In the genomic region with DNA sequence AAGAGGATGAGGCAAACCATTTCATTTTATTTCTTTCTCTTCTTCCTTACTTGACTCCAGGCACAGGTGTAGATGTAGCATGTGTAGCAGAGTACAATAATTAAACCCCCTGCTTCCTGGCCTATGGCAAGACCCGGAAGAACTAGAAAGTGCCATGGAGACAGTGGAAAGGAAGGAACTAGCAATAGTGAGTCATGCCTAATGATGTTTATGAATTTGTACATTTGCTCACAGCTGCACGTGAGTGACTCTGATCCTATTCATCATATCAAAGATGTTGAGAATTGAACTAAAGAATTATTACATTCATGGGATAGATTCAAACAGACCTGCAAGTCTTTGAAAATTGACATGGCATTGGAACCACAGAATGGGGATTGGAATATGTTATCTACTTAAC, we compare ENCODE assay signal across 18 cellular contexts.
DNase-seq lines count a peak whose midpoint lies in the region; ATAC-seq and TF ChIP-seq lines count a peak whose summit lies in the region.
"Had no signal": no experiment of that assay in that cellular context is flagged by ENCODE, and none has a peak within 500 bp of the region (broad histone marks: within the 10 kb centered on the region; RNA-seq: fewer than 3 reads in every experiment).

No MANE protein-coding gene starts in this region.

- H3K4ac ChIP-seq in IMR-90 (ENCODE audit: low read depth, low read length): no peak overlapping the region

- H3K4me1 Mint-ChIP-seq in MCF 10A (ENCODE audit: insufficient read depth, unreplicated experiment): no peaks in the 10 kb centered on the region
- H3K4me1 Mint-ChIP-seq: GM23338 had no signal

- H2BK5ac ChIP-seq in IMR-90 (ENCODE audit: low read depth, low read length, poor library complexity, severe bottlenecking): no peak overlapping the region

- H3K56ac ChIP-seq in IMR-90 (ENCODE audit: extremely low read depth, insufficient read depth, low read length): no peak overlapping the region

- no peak overlapping the region for H3K23ac ChIP-seq in IMR-90 (ENCODE audit: low read depth, low read length)

- no peak overlapping the region for H3K4me2 ChIP-seq in mammary epithelial cell (ENCODE audit: insufficient read depth, low read depth, low read length)
- H3K4me2 ChIP-seq in IMR-90 (ENCODE audit: low read depth, low read length): no peak overlapping the region
- H3K4me2 ChIP-seq: GM23338, KMS-11 had no signal

- H2AFZ ChIP-seq in mammary epithelial cell (ENCODE audit: low read depth, low read length) (no peak overlapping the region), IMR-90 (replicated peaks; ENCODE audit: low read length, poor library complexity) (no peak overlapping the region)
- H2AFZ ChIP-seq: GM23338 had no signal

- no peak overlapping the region for H2BK15ac ChIP-seq in IMR-90 (ENCODE audit: low read depth, low read length)

- DNase-seq in MCF 10A (ENCODE audit: unreplicated experiment): peak; percentile 11
- no peak for DNase-seq in mammary epithelial cell
- DNase-seq in IMR-90: peak; percentile 28
- peak; percentile 3 for DNase-seq in epithelial cell of esophagus (ENCODE audit: low read depth)
- DNase-seq: ACHN; AML-193; Caco-2; CD4-positive, alpha-beta T cell; DMS153; DND-41; EL; GDM1; HCEC 1CT had no signal

- H3K9ac ChIP-seq in mammary epithelial cell (ENCODE audit: insufficient read depth, low read length): no peak overlapping the region
- H3K9ac ChIP-seq in IMR-90 (ENCODE audit: low read depth, low read length): no peak overlapping the region
- H3K9ac ChIP-seq: KMS-11 had no signal

- CTCF ChIA-PET in MCF 10A (lab: Yijun Ruan, JAX): interaction anchor here (0.6 kb wide), 1 partner anchor 144 kb away, joined by 4 read pairs; no protein-coding TSS in a partner anchor
- CTCF ChIA-PET in mammary epithelial cell (lab: Charles Lee; ENCODE audit: low non-redundant PET): no interaction called here
- CTCF ChIA-PET in IMR-90 (lab: Yijun Ruan, JAX): no interaction called here

- no peaks in the 10 kb centered on the region for H3K79me1 ChIP-seq in IMR-90 (ENCODE audit: low read depth in 1 of 2, low read length in 2 of 2)

- H2AK5ac ChIP-seq in IMR-90 (ENCODE audit: low read depth, low read length): no peak overlapping the region

- no peak for TF ChIP-seq RAD21 in IMR-90 (IDR thresholded peaks at IDR 0.05; ENCODE audit: low read length)

- no peak overlapping the region for H3K27ac ChIP-seq in mammary epithelial cell (ENCODE audit: insufficient read depth, low read depth, low read length)
- H3K27ac ChIP-seq in IMR-90 (ENCODE audit: insufficient read depth, low read length): no peak overlapping the region
- H3K27ac ChIP-seq: C4-2B, KMS-11 had no signal

- no peak overlapping the region for H3K18ac ChIP-seq in IMR-90 (ENCODE audit: low read depth, low read length)

- dilution Hi-C loops in mammary epithelial cell (cut with HindIII; ENCODE audit: low sequenced_read_pairs): no loop called here
- dilution Hi-C loops in IMR-90 (cut with HindIII; ENCODE audit: low sequenced_read_pairs, unreplicated experiment): no loop called here

- H3K27ac Mint-ChIP-seq in MCF 10A (ENCODE audit: low read depth, unreplicated experiment): no peak overlapping the region
- H3K27ac Mint-ChIP-seq: CD4-positive, alpha-beta T cell; GM23338 had no signal

- H3K9me3 ChIP-seq in mammary epithelial cell (replicated peaks; ENCODE audit: insufficient read depth, low read length) (no peaks in the 10 kb centered on the region), IMR-90 (ENCODE audit: control insufficient read depth, insufficient read depth, low read length) (no peaks in the 10 kb centered on the region)
- H3K9me3 ChIP-seq: Caco-2 had no signal

- H4K5ac ChIP-seq in IMR-90 (ENCODE audit: low read depth, low read length): no peak overlapping the region

- H3K27me3 ChIP-seq in mammary epithelial cell (ENCODE audit: insufficient read depth, low read length) (no peaks in the 10 kb centered on the region), IMR-90 (ENCODE audit: control insufficient read depth, insufficient read depth, low read length) (no peaks in the 10 kb centered on the region)

- 29% methylated on average over 2 of the region's 2 CpGs for WGBS in mammary epithelial cell (ENCODE audit: low coverage, missing lambda C conversion rate)
- no CpG with 5 or more reads among the region's 2 CpGs for WGBS in IMR-90 (ENCODE audit: extremely low coverage in 2 of 2, insufficient read length in 1 of 2), 2 experiments

- H3K27me3 Mint-ChIP-seq in MCF 10A (ENCODE audit: insufficient read depth, unreplicated experiment): no peaks in the 10 kb centered on the region
- H3K27me3 Mint-ChIP-seq: CD4-positive, alpha-beta T cell had no signal

- H3K36me3 ChIP-seq in mammary epithelial cell (ENCODE audit: insufficient read depth, low read length) (no peaks in the 10 kb centered on the region), IMR-90 (ENCODE audit: control insufficient read depth, insufficient read depth, low read length) (no peaks in the 10 kb centered on the region)

- H2BK20ac ChIP-seq in IMR-90 (ENCODE audit: low read depth, low read length): no peak overlapping the region; the same call in 1 of the 2 replicates

- H2AK9ac ChIP-seq in IMR-90 (replicated peaks; ENCODE audit: low read depth, low read length, poor library complexity): no peak overlapping the region

- H3K36me3 Mint-ChIP-seq in MCF 10A (ENCODE audit: insufficient read depth, unreplicated experiment): peaks cover 6% of the 10 kb centered on the region

- intact Hi-C loops in MCF 10A (cut with micrococcal nuclease): no loop called here
- intact Hi-C loops in mammary epithelial cell (cut with micrococcal nuclease): no loop called here
- intact Hi-C loops in IMR-90 (cut with micrococcal nuclease): no loop called here

- H2BK120ac ChIP-seq in IMR-90 (ENCODE audit: low read depth, low read length): no peak overlapping the region

- in situ Hi-C loops in mammary epithelial cell (cut with MboI; ENCODE audit: low sequenced_read_pairs in 2 of 2) (no loop called here), IMR-90 (cut with MboI; ENCODE audit: low sequenced_read_pairs) (no loop called here)

- H3K4me3 ChIP-seq in mammary epithelial cell (replicated peaks in 1 of 3; ENCODE audit: insufficient read depth in 1 of 3, low read depth in 2 of 3, low read length in 3 of 3): no peak overlapping the region
- H3K4me3 ChIP-seq in IMR-90 (ENCODE audit: insufficient read depth, low read depth, low read length): no peak overlapping the region
- H3K4me3 ChIP-seq in epithelial cell of esophagus (ENCODE audit: low read length): no peak overlapping the region
- H3K4me3 ChIP-seq: GM23338 had no signal

- no peak overlapping the region for H4K8ac ChIP-seq in IMR-90 (ENCODE audit: low read depth in 2 of 2, low read length in 2 of 2)

- no peaks in the 10 kb centered on the region for H4K20me1 ChIP-seq in mammary epithelial cell (ENCODE audit: insufficient read depth, low read length)
- H4K20me1 ChIP-seq in IMR-90 (ENCODE audit: insufficient read depth, low read length): no peaks in the 10 kb centered on the region

- H3K79me2 ChIP-seq in mammary epithelial cell (ENCODE audit: insufficient read depth, low read length): no peaks in the 10 kb centered on the region

- H3K4me1 ChIP-seq in mammary epithelial cell (ENCODE audit: insufficient read depth, low read length) (no peaks in the 10 kb centered on the region), IMR-90 (ENCODE audit: control insufficient read depth, insufficient read depth, low read length) (no peaks in the 10 kb centered on the region)
- H3K4me1 ChIP-seq: Caco-2 had no signal

- POLR2A ChIA-PET in MCF 10A (lab: Yijun Ruan, JAX): no interaction called here
- POLR2A ChIA-PET in IMR-90 (lab: Charles Lee; ENCODE audit: unreplicated experiment): no interaction called here

- TF ChIP-seq CTCF in MCF 10A (IDR thresholded peaks at IDR 0.05; ENCODE audit: unreplicated experiment): no peak
- TF ChIP-seq CTCF in mammary epithelial cell (conservative IDR thresholded peaks at IDR 0.05 in 1 of 2, IDR thresholded peaks at IDR 0.05 in 1 of 2; ENCODE audit: extremely low read depth in 1 of 2, insufficient read depth in 1 of 2, low read depth in 1 of 2, low read length in 2 of 2): no peak
- no peak for TF ChIP-seq CTCF in IMR-90 (conservative IDR thresholded peaks at IDR 0.05; ENCODE audit: low read depth, low read length)
- TF ChIP-seq CTCF in epithelial cell of esophagus (IDR thresholded peaks at IDR 0.05; ENCODE audit: insufficient read depth, low read depth, low read length, missing control alignments): no peak

- H3K4me3 Mint-ChIP-seq in MCF 10A (ENCODE audit: unreplicated experiment): no peak overlapping the region
- H3K4me3 Mint-ChIP-seq: CD4-positive, alpha-beta T cell; GM23338 had no signal

- TF ChIP-seq POLR2A in IMR-90 (IDR thresholded peaks at IDR 0.05; ENCODE audit: low read depth, low read length): no peak

- ATAC-seq in IMR-90 (ENCODE audit: low read depth) (no peak), HG02973 (IDR thresholded peaks at IDR 0.05; ENCODE audit: unreplicated experiment) (no peak), HG03432 (IDR thresholded peaks at IDR 0.05; ENCODE audit: unreplicated experiment) (no peak)
- ATAC-seq: GM23338 had no signal

- H4K91ac ChIP-seq in IMR-90 (ENCODE audit: insufficient read depth, low read depth, low read length): no peak overlapping the region

- BruUV-seq in MCF 10A (replicated peaks; lab: Mats Ljungman, UMichigan) (no TSS peak), mammary epithelial cell (replicated peaks; lab: Mats Ljungman, UMichigan) (no TSS peak), IMR-90 (replicated peaks; lab: Mats Ljungman, UMichigan) (no TSS peak)

- no peaks in the 10 kb centered on the region for H3K9me1 ChIP-seq in IMR-90 (ENCODE audit: insufficient read depth, low read length)

- H3K14ac ChIP-seq in IMR-90 (replicated peaks; ENCODE audit: low read depth, low read length): no peak overlapping the region

- peaks cover 13% of the 10 kb centered on the region for H3K9me3 Mint-ChIP-seq in MCF 10A (ENCODE audit: unreplicated experiment)
- H3K9me3 Mint-ChIP-seq: GM23338 had no signal

TF ChIP-seq in IMR-90, 13 proteins besides CTCF, POLR2A, EP300 and RAD21:
- TF ChIP-seq, protein P1, sequence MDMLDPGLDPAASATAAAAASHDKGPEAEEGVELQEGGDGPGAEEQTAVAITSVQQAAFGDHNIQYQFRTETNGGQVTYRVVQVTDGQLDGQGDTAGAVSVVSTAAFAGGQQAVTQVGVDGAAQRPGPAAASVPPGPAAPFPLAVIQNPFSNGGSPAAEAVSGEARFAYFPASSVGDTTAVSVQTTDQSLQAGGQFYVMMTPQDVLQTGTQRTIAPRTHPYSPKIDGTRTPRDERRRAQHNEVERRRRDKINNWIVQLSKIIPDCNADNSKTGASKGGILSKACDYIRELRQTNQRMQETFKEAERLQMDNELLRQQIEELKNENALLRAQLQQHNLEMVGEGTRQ (IDR thresholded peaks at IDR 0.05; ENCODE audit: low read depth, low read length): no peak
- TF ChIP-seq CHD1 (IDR thresholded peaks at IDR 0.05; ENCODE audit: low read depth, low read length) (no peak), BHLHE40 (IDR thresholded peaks at IDR 0.05; ENCODE audit: low read depth, low read length) (peak; percentile 28; the same call in 1 of the 2 replicates), MAFK (IDR thresholded peaks at IDR 0.05; ENCODE audit: low read depth, low read length) (no peak)
